In genomic region chr9:128552153-128552743, GRCh38 we compare ENCODE assay signal across 8 cellular contexts. TPM values are rescaled to one million over a fixed set of nuclear protein-coding genes. Genes with fewer than 3 reads are reported as not detected.
DNase-seq lines count a peak whose midpoint lies in the region; ATAC-seq, FAIRE-seq and TF ChIP-seq lines count a peak whose summit lies in the region.

TSS of gene SPTAN1 (plus strand) at chr9:128552587. CDS start at chr9:128566741, 14,154 bp downstream.

- TF ChIP-seq POLR2A in GM12892 (IDR thresholded peaks at IDR 0.05; ENCODE audit: low read depth, low read length), result peak; percentile 99
- peak; percentile 83 to 99 for TF ChIP-seq POLR2A in heart left ventricle (IDR thresholded peaks at IDR 0.05)
- peak; percentile 97 for TF ChIP-seq POLR2A in transverse colon (IDR thresholded peaks at IDR 0.05)

- H3K4me1 ChIP-seq in heart left ventricle (peaks cover 16 to 71% (median 57%) of the 10 kb centered on the region in 12 donors), transverse colon (peaks cover 36 to 69% (median 54%) of the 10 kb centered on the region in 4 donors)

- intact Hi-C loops in heart left ventricle (cut with DNase I), result loop anchor here in 5 of 10 donors (1.0 to 5.0 kb wide), 4 partner anchors 47 to 96 kb away; partner anchors contain the start of genes GLE1 (in 3 of the 5) and ODF2 (in 3 of the 5)
- intact Hi-C loops in posterior cingulate gyrus (cut with DNase I), result loop anchor here (5.0 kb wide), 1 partner anchor 50 kb away; the partner anchor contains the start of gene GLE1
- intact Hi-C loops in transverse colon (cut with DNase I; ENCODE audit: low total_unique reads), result no loop called here

- peaks cover 31% of the 10 kb centered on the region for H3K4me1 Mint-ChIP-seq in activated naive CD8-positive, alpha-beta T cell treated with anti-CD3 and anti-CD28 coated beads, Interleukin-2, amount 50 U/mL, for 24 hours

- no peak for TF ChIP-seq EP300 in transverse colon (IDR thresholded peaks at IDR 0.05; ENCODE audit: low read depth)

- 1% methylated on average over 14 to 81 of the region's 81 CpGs for WGBS in heart left ventricle, 4 donors
- 1% methylated on average over 48 of the region's 81 CpGs; no CpG with 5 or more reads in 1 of the 2 donors for WGBS in transverse colon (ENCODE audit: low coverage in 1 of 2), 2 donors

- no peaks in the 10 kb centered on the region for H3K9me3 Mint-ChIP-seq in activated naive CD8-positive, alpha-beta T cell treated with anti-CD3 and anti-CD28 coated beads, Interleukin-2, amount 50 U/mL, for 24 hours

- TF ChIP-seq CTCF in heart left ventricle (IDR thresholded peaks at IDR 0.05), result no peak
- peak in 2 of 5 experiments; percentile 43 to 61 for TF ChIP-seq CTCF in transverse colon (IDR thresholded peaks at IDR 0.05)

- H3K27me3 Mint-ChIP-seq in activated naive CD8-positive, alpha-beta T cell treated with anti-CD3 and anti-CD28 coated beads, Interleukin-2, amount 50 U/mL, for 24 hours, result no peaks in the 10 kb centered on the region

- no peaks in the 10 kb centered on the region for H3K27me3 ChIP-seq in heart left ventricle
- H3K27me3 ChIP-seq in transverse colon, result no peaks in the 10 kb centered on the region

- peak within 1 kb of the TSS; percentile 88 for H3K27ac Mint-ChIP-seq in activated naive CD8-positive, alpha-beta T cell treated with anti-CD3 and anti-CD28 coated beads, Interleukin-2, amount 50 U/mL, for 24 hours

- ATAC-seq in HG02798 (IDR thresholded peaks at IDR 0.05; ENCODE audit: poor library complexity, unreplicated experiment), result peak; percentile 84
- peak; percentile 76 for ATAC-seq in activated naive CD8-positive, alpha-beta T cell treated with anti-CD3 and anti-CD28 coated beads, Interleukin-2, amount 50 U/mL, for 24 hours
- peak; percentile 64 to 89 (median 84) for ATAC-seq in heart left ventricle

- peaks cover 0 to 6% (median 0%) of the 10 kb centered on the region in 9 donors for H3K36me3 ChIP-seq in heart left ventricle
- H3K36me3 ChIP-seq in transverse colon, result no peaks in the 10 kb centered on the region

- in situ Hi-C loops in transverse colon (cut with MboI; ENCODE audit: low pct_ligation_motif_present in 1 of 4, low pct_unique_long_range_greater_than_20kb in 1 of 4, low sequenced_read_pairs in 3 of 4), result no loop called here

- no peaks in the 10 kb centered on the region for H3K36me3 Mint-ChIP-seq in activated naive CD8-positive, alpha-beta T cell treated with anti-CD3 and anti-CD28 coated beads, Interleukin-2, amount 50 U/mL, for 24 hours (ENCODE audit: low read depth)

- DNase-seq in GM12892 (ENCODE audit: insufficient read length) (peak; percentile 90), NCI-H1417 treated with DMSO at 0.1 percent for 48 hours (lab: John Stamatoyannopoulos, UW) (peak; percentile 76), T follicular helper cell (ENCODE audit: low read depth) (peak; percentile 93), heart left ventricle (peak; percentile 92 to 96 (median 93)), posterior cingulate gyrus (peak; percentile 85 to 99 (median 90)), transverse colon (peak; percentile 93)
- peak; percentile 96 for DNase-seq in activated naive CD8-positive, alpha-beta T cell treated with anti-CD3 and anti-CD28 coated beads, Interleukin-2, amount 50 U/mL, for 24 hours

- H3K27ac ChIP-seq in heart left ventricle, result peak within 1 kb of the TSS; percentile 94 to 100 (median 98)
- H3K27ac ChIP-seq in transverse colon, result peak within 1 kb of the TSS; percentile 92 to 99 (median 98)

- H3K4me3 ChIP-seq in heart left ventricle (peak within 1 kb of the TSS; percentile 77 to 98 (median 95)), transverse colon (peak within 1 kb of the TSS; percentile 72 to 97 (median 87))

- no peak within 1 kb of the TSS for H3K4me3 Mint-ChIP-seq in activated naive CD8-positive, alpha-beta T cell treated with anti-CD3 and anti-CD28 coated beads, Interleukin-2, amount 50 U/mL, for 24 hours

- no peaks in the 10 kb centered on the region for H3K9me3 ChIP-seq in heart left ventricle
- H3K9me3 ChIP-seq in transverse colon, result no peaks in the 10 kb centered on the region

- FAIRE-seq in GM12892 (lab: Jason Lieb, UNC), result peak; percentile 92

RNA-seq across cellular contexts. Expression of gene SPTAN1, which starts in this region (rescaled TPM):
- 58.7 TPM for polyA plus RNA-seq in GM12892 (2012; ENCODE audit: missing spikeins)
- total RNA-seq in heart left ventricle (100 to 1,000 TPM; 218 to 472 (median 285) TPM), transverse colon (100 to 1,000 TPM; 234 to 464 (median 328) TPM)
- polyA plus RNA-seq in heart left ventricle, result 100 to 1,000 TPM; 104 to 161 TPM

Comparison
In these comparisons a context has a peak if more than half of its experiments do, and no peak if none do; other contexts are left out.
1. Peak in every context shown above with its lines: DNase-seq, ATAC-seq, H3K4me3 ChIP-seq and H3K27ac ChIP-seq.